In genomic region chr3:196159952-196160804, GRCh38 we compare ENCODE assay signal across 8 cellular contexts.
DNase-seq lines count a peak whose midpoint lies in the region; ATAC-seq and TF ChIP-seq lines count a peak whose summit lies in the region.

No MANE protein-coding gene starts in this region.

- ATAC-seq in GM18498 (IDR thresholded peaks at IDR 0.05; ENCODE audit: unreplicated experiment) (peak; percentile 72), HG02763 (IDR thresholded peaks at IDR 0.05; ENCODE audit: unreplicated experiment) (peak; percentile 75)

- TF ChIP-seq CTCF in astrocyte of the spinal cord (IDR thresholded peaks at IDR 0.05; ENCODE audit: low read depth, low read length): no peak

- in situ Hi-C loops in astrocyte of the spinal cord (cut with HindIII; ENCODE audit: low sequenced_read_pairs): no loop called here

- DNase-seq in AG08395 (ENCODE audit: low spot score) (peak; percentile 73), NCI-H2107 (lab: John Stamatoyannopoulos, UW) (peak; percentile 65), astrocyte of the spinal cord (ENCODE audit: low read depth, low spot score) (peak; percentile 71), medulla oblongata (ENCODE audit: extremely low spot score) (peak; percentile 46), middle frontal gyrus (ENCODE audit: extremely low spot score, low spot score) (no peak), NCI-H2227 (lab: John Stamatoyannopoulos, UW; ENCODE audit: unreplicated experiment) (no peak)

- H3K4me3 ChIP-seq in astrocyte of the spinal cord (ENCODE audit: low read depth, low read length): no peak overlapping the region

Comparison
In these comparisons a context has a peak if more than half of its experiments do, and no peak if none do; other contexts are left out.
1. DNase-seq: peak in AG08395 (single experiment), NCI-H2107 (single experiment), astrocyte of the spinal cord (single experiment) and medulla oblongata (single experiment); none in middle frontal gyrus (single experiment) and NCI-H2227 (single experiment).